In the genomic region with DNA sequence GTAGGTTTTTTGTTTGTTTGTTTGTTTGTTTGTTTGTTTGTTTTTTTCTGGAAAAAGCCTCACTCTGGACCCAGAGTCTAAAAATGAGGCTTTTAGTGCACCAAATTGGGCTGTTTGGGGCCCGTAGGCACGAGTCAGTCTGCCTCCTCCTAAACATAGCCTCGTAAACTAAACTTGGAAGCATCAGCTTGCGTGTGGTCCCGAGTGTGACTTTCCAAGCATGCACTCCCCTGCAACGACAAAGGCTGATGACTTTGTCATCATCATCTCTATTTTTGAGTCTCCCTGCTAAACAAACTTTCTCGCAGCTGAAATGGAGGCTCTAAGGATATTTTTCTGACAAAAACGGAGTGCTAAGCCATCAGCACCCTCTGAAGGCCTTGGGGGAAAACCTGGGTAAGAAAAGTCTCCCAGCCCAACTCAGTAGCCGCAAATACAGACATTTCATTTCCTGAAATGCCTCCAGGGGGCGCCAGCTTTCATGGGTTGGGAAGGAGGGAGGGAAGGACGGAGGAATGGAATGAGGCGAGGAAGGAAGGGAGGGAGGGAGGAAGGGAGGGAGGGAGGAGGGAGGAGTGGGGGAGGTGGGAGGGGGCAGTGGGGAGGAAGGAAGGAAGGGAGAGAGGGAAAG, we compare ENCODE assay signal across 8 cellular contexts.
DNase-seq lines count a peak whose midpoint lies in the region; ATAC-seq and TF ChIP-seq lines count a peak whose summit lies in the region.

No MANE protein-coding gene starts in this region.

- TF ChIP-seq CTCF in GM12873 (IDR thresholded peaks at IDR 0.05; ENCODE audit: insufficient read depth, low read depth, low read length, missing control alignments): peak; percentile 58
- peak; percentile 59 to 68 for TF ChIP-seq CTCF in right atrium auricular region (IDR thresholded peaks at IDR 0.05)

- peak overlapping the region in 1 of 2 donors; percentile 27 for H3K27ac ChIP-seq in right atrium auricular region

- H3K9me3 ChIP-seq in right atrium auricular region: no peaks in the 10 kb centered on the region

- DNase-seq in AG08396 (ENCODE audit: low spot score) (peak; percentile 73), NCI-H226 (peak; percentile 84), amniotic epithelial cell (ENCODE audit: low read depth) (peak; percentile 79), right atrium auricular region (ENCODE audit: low spot score) (peak; percentile 78), putamen (ENCODE audit: low spot score) (peak; percentile 55), activated gamma-delta T cell treated with Interleukin-2 at 50 U/mL for 16 hours (no peak)

- no peak overlapping the region for H3K4me3 ChIP-seq in right atrium auricular region

- no peak for ATAC-seq in HG02759 (IDR thresholded peaks at IDR 0.05; ENCODE audit: unreplicated experiment)

- no peaks in the 10 kb centered on the region for H3K27me3 ChIP-seq in right atrium auricular region

- peaks cover 0 to 24% of the 10 kb centered on the region in 2 donors for H3K4me1 ChIP-seq in right atrium auricular region

- H3K36me3 ChIP-seq in right atrium auricular region: no peaks in the 10 kb centered on the region
